Comparison of ENCODE assay signal across 8 cellular contexts in the genomic region with DNA sequence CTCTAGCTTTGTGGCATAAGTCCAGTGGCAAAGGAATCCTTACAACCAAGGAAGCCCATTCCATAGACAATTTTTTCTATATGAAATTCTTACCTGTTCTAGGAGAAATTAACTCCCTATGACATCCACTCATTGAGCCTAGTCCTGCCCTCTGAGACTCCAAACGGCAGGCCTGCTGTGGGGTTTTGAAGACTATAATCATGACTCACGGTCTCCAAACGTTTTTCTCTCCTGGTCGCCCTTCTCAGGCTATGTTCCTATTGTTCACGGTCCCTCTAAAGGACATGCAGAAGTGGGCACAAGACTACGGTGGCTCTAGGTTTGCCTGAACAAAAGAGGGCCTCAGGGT. TPM values are rescaled to one million over a fixed set of nuclear protein-coding genes. Genes with fewer than 3 reads are reported as not detected.
DNase-seq lines count a peak whose midpoint lies in the region; ATAC-seq and TF ChIP-seq lines count a peak whose summit lies in the region.

No MANE protein-coding gene starts in this region.

- H3K36me3 Mint-ChIP-seq in stimulated activated memory B cell treated with anti-CD40 and anti-IgM and Interleukin-4, amounts not matched to agents 10 μg/mL and 1 μg/mL and 100 μg/mL, for 72 hours = peaks cover 27% of the 10 kb centered on the region

- DNase-seq in DMS53 (lab: John Stamatoyannopoulos, UW) = peak; percentile 50
- no peak for DNase-seq in DMS53 treated with DMSO at 0.1 percent for 48 hours (lab: John Stamatoyannopoulos, UW; ENCODE audit: unreplicated experiment)
- DNase-seq in hepatic stellate cell (ENCODE audit: low spot score) = peak; percentile 31
- DNase-seq in SK-N-DZ (ENCODE audit: low spot score) = no peak

- no peak for TF ChIP-seq CTCF in VCaP (conservative IDR thresholded peaks at IDR 0.05)

- H3K27ac Mint-ChIP-seq in stimulated activated memory B cell treated with anti-CD40 and anti-IgM and Interleukin-4, amounts not matched to agents 10 μg/mL and 1 μg/mL and 100 μg/mL, for 72 hours = peak overlapping the region; percentile 99

- H3K27me3 Mint-ChIP-seq in stimulated activated memory B cell treated with anti-CD40 and anti-IgM and Interleukin-4, amounts not matched to agents 10 μg/mL and 1 μg/mL and 100 μg/mL, for 72 hours = no peaks in the 10 kb centered on the region

- H3K4me1 Mint-ChIP-seq in stimulated activated memory B cell treated with anti-CD40 and anti-IgM and Interleukin-4, amounts not matched to agents 10 μg/mL and 1 μg/mL and 100 μg/mL, for 72 hours = peaks cover 30% of the 10 kb centered on the region

- peak overlapping the region; percentile 94 for H3K4me3 Mint-ChIP-seq in stimulated activated memory B cell treated with anti-CD40 and anti-IgM and Interleukin-4, amounts not matched to agents 10 μg/mL and 1 μg/mL and 100 μg/mL, for 72 hours

- no peak for ATAC-seq in stimulated activated memory B cell treated with anti-CD40 and anti-IgM and Interleukin-4, amounts not matched to agents 10 μg/mL and 1 μg/mL and 100 μg/mL, for 72 hours
- no peak for ATAC-seq in GM19452 (IDR thresholded peaks at IDR 0.05; ENCODE audit: unreplicated experiment)
- ATAC-seq in HG03521 (IDR thresholded peaks at IDR 0.05; ENCODE audit: unreplicated experiment) = no peak

- H3K9me3 Mint-ChIP-seq in stimulated activated memory B cell treated with anti-CD40 and anti-IgM and Interleukin-4, amounts not matched to agents 10 μg/mL and 1 μg/mL and 100 μg/mL, for 72 hours = no peaks in the 10 kb centered on the region

- peak overlapping the region; percentile 87 for H3K27ac ChIP-seq in VCaP

RNA-seq across cellular contexts. Expression of a gene that starts 0.6 kb away (rescaled TPM):
- polyA plus RNA-seq in SK-N-DZ (2014; cell fraction: cytosol; rRNA removed) = 90.9 and 92.8 TPM in 2 replicates
- 70.6 and 89.9 TPM in 2 replicates for polyA plus RNA-seq in SK-N-DZ (2014; cell fraction: nucleus; rRNA removed)

RNA-seq across cellular contexts. Expression of a gene that starts 16.3 kb away (rescaled TPM):
- polyA plus RNA-seq in SK-N-DZ (2014; cell fraction: cytosol; rRNA removed) = 18.2 and 25.4 TPM in 2 replicates
- polyA plus RNA-seq in SK-N-DZ (2014; cell fraction: nucleus; rRNA removed) = 21.6 and 32.6 TPM in 2 replicates

RNA-seq across cellular contexts. Expression of a gene that starts 30.7 kb away (rescaled TPM):
- 6.2 and 7.6 TPM in 2 replicates for polyA plus RNA-seq in SK-N-DZ (2014; cell fraction: cytosol; rRNA removed)
- 4.7 and 7.9 TPM in 2 replicates for polyA plus RNA-seq in SK-N-DZ (2014; cell fraction: nucleus; rRNA removed)

Comparison
In these comparisons a context has a peak if more than half of its experiments do, and no peak if none do; other contexts are left out.
1. DNase-seq: peak in DMS53 (single experiment) and hepatic stellate cell (single experiment); none in DMS53 treated with DMSO at 0.1 percent for 48 hours (single experiment) and SK-N-DZ (single experiment).